In genomic region chr2:54586062-54586982, GRCh38 we compare ENCODE assay signal across 13 cellular contexts.
DNase-seq lines count a peak whose midpoint lies in the region; ATAC-seq and TF ChIP-seq lines count a peak whose summit lies in the region.
"Had no signal": no experiment of that assay in that cellular context is flagged by ENCODE, and none has a peak within 500 bp of the region (broad histone marks: within the 10 kb centered on the region; RNA-seq: fewer than 3 reads in every experiment).

No MANE protein-coding gene starts in this region.

- H2BK12ac ChIP-seq in neuronal stem cell (ENCODE audit: low read length), result no peak overlapping the region

- no peak overlapping the region for H4K8ac ChIP-seq in neuronal stem cell (ENCODE audit: low read depth, low read length)

- no peak for TF ChIP-seq CTCF in nephron (IDR thresholded peaks at IDR 0.05; ENCODE audit: unreplicated experiment in 3 of 3)

- no peaks in the 10 kb centered on the region for H3K36me3 ChIP-seq in CD4-positive, alpha-beta memory T cell (ENCODE audit: insufficient read depth, low read length)
- H3K36me3 ChIP-seq in neuronal stem cell (replicated peaks in 1 of 2; ENCODE audit: control insufficient read depth in 2 of 2, insufficient read depth in 2 of 2, low read length in 2 of 2) (no peaks in the 10 kb centered on the region), SJCRH30 (no peaks in the 10 kb centered on the region)
- H3K36me3 ChIP-seq: gastrocnemius medialis had no signal

- no peak overlapping the region for H2BK15ac ChIP-seq in neuronal stem cell (ENCODE audit: low read length)

- H2AFZ ChIP-seq in neuronal stem cell (ENCODE audit: low read length), result no peak overlapping the region

- peaks cover 2 to 7% of the 10 kb centered on the region in 2 donors for H3K36me3 Mint-ChIP-seq in CD4-positive, alpha-beta memory T cell
- no peaks in the 10 kb centered on the region for H3K36me3 Mint-ChIP-seq in nephron (ENCODE audit: low read depth)

- H3K27ac ChIP-seq in CD4-positive, alpha-beta memory T cell (ENCODE audit: low read depth, low read length), result no peak overlapping the region
- no peak overlapping the region for H3K27ac ChIP-seq in neuronal stem cell (replicated peaks; ENCODE audit: low read length)
- no peak overlapping the region for H3K27ac ChIP-seq in SJCRH30
- H3K27ac ChIP-seq: lower lobe of right lung had no signal

- H3K27ac Mint-ChIP-seq in CD4-positive, alpha-beta memory T cell, result peak overlapping the region; percentile 36 to 91 (median 81)
- peak overlapping the region in 2 of 3 experiments; percentile 61 to 63 for H3K27ac Mint-ChIP-seq in nephron

- CTCF ChIA-PET in CD4-positive, alpha-beta memory T cell (lab: Charles Lee; ENCODE audit: partially characterized antibody), result interaction anchor here (1.1 to 4.3 kb wide), 6 partner anchors 10 to 61 kb away, joined by 3 to 18 read pairs (median 6); no protein-coding TSS in a partner anchor

- H3K4me3 Mint-ChIP-seq in CD4-positive, alpha-beta memory T cell, result peak overlapping the region in 7 of 8 donors; percentile 15 to 89 (median 77)
- peak overlapping the region in 1 of 3 experiments; percentile 27 for H3K4me3 Mint-ChIP-seq in nephron

- POLR2A ChIA-PET in CD4-positive, alpha-beta memory T cell (lab: Charles Lee; ENCODE audit: partially characterized antibody), result interaction anchor here (0.8 to 4.3 kb wide), 8 partner anchors 10 to 28 kb away, joined by 3 to 41 read pairs (median 5); no protein-coding TSS in a partner anchor

- H3K79me1 ChIP-seq in neuronal stem cell (ENCODE audit: low read depth, low read length), result no peaks in the 10 kb centered on the region

- H3K4me1 Mint-ChIP-seq in CD4-positive, alpha-beta memory T cell, result peaks cover 82 to 100% (median 91%) of the 10 kb centered on the region in 4 donors
- peaks cover 73% of the 10 kb centered on the region for H3K4me1 Mint-ChIP-seq in nephron

- H3K4ac ChIP-seq in neuronal stem cell (ENCODE audit: low read length), result no peak overlapping the region

- intact Hi-C loops in CD4-positive, alpha-beta memory T cell (cut with micrococcal nuclease), result no loop called here

- H3K4me3 ChIP-seq in CD4-positive, alpha-beta memory T cell (ENCODE audit: low read length in 2 of 2), result no peak overlapping the region
- no peak overlapping the region for H3K4me3 ChIP-seq in neuronal stem cell (ENCODE audit: low read length in 2 of 2)
- H3K4me3 ChIP-seq in SJCRH30, result no peak overlapping the region
- H3K4me3 ChIP-seq: gastrocnemius medialis, lower lobe of right lung had no signal

- no peak overlapping the region for H3K9ac ChIP-seq in neuronal stem cell (ENCODE audit: low read depth, low read length, poor library complexity)

- H3K9me3 Mint-ChIP-seq in CD4-positive, alpha-beta memory T cell, result no peaks in the 10 kb centered on the region
- H3K9me3 Mint-ChIP-seq in nephron, result no peaks in the 10 kb centered on the region

- ATAC-seq in HG02798 (IDR thresholded peaks at IDR 0.05; ENCODE audit: poor library complexity, unreplicated experiment), result no peak
- ATAC-seq: gastrocnemius medialis, lower lobe of right lung had no signal

- H4K91ac ChIP-seq in neuronal stem cell (ENCODE audit: low read depth, low read length, poor library complexity), result no peak overlapping the region

- H3K27me3 ChIP-seq in CD4-positive, alpha-beta memory T cell (ENCODE audit: insufficient read depth, low read length), result no peaks in the 10 kb centered on the region
- peaks cover 0 to 2% (median 0%) of the 10 kb centered on the region in 3 experiments for H3K27me3 ChIP-seq in neuronal stem cell (ENCODE audit: control insufficient read depth in 3 of 3, insufficient read depth in 3 of 3, low read depth in 1 of 3, low read length in 3 of 3)
- no peaks in the 10 kb centered on the region for H3K27me3 ChIP-seq in SJCRH30
- H3K27me3 ChIP-seq: gastrocnemius medialis had no signal

- no peak overlapping the region for H3K14ac ChIP-seq in neuronal stem cell (ENCODE audit: low read length)

- no peak overlapping the region for H2AK5ac ChIP-seq in neuronal stem cell (ENCODE audit: low read depth, low read length)

- H3K4me1 ChIP-seq in CD4-positive, alpha-beta memory T cell (ENCODE audit: insufficient read depth, low read length), result peaks cover 99% of the 10 kb centered on the region
- H3K4me1 ChIP-seq in neuronal stem cell (ENCODE audit: control insufficient read depth in 2 of 2, insufficient read depth in 1 of 2, low read depth in 1 of 2, low read length in 2 of 2), result peaks cover 6% of the 10 kb centered on the region in 2 donors
- H3K4me1 ChIP-seq in SJCRH30, result 0 out of 2 replicates have a peak, but pooled peaks cover 4% of the 10 kb centered on the region

- no peaks in the 10 kb centered on the region for H3K27me3 Mint-ChIP-seq in CD4-positive, alpha-beta memory T cell
- no peaks in the 10 kb centered on the region for H3K27me3 Mint-ChIP-seq in nephron (ENCODE audit: low read depth)

- H3K18ac ChIP-seq in neuronal stem cell (ENCODE audit: low read length), result no peak overlapping the region

- no peak overlapping the region for H3K4me2 ChIP-seq in neuronal stem cell (ENCODE audit: insufficient read depth, low read length, poor library complexity, severe bottlenecking)

- WGBS in neuronal stem cell (ENCODE audit: extremely low coverage in 2 of 2, insufficient read length in 2 of 2, insufficient replicate concordance in 1 of 2), 2 donors, result no CpG with 5 or more reads among the region's 11 CpGs

- H3K9me3 ChIP-seq in CD4-positive, alpha-beta memory T cell (ENCODE audit: control insufficient read depth in 1 of 2, low read length in 2 of 2), result no peaks in the 10 kb centered on the region
- H3K9me3 ChIP-seq in neuronal stem cell (replicated peaks in 1 of 2; ENCODE audit: control insufficient read depth in 2 of 2, insufficient read depth in 1 of 2, low read depth in 1 of 2, low read length in 2 of 2) (no peaks in the 10 kb centered on the region), SJCRH30 (replicated peaks) (no peaks in the 10 kb centered on the region)
- H3K9me3 ChIP-seq: gastrocnemius medialis, lower lobe of right lung had no signal

- no peak for DNase-seq in CD4-positive, alpha-beta memory T cell
- DNase-seq in NCI-H226 (peak; percentile 36), dermis blood vessel endothelial cell (peak; percentile 76), neuronal stem cell (ENCODE audit: low spot score) (no peak), SJCRH30 (no peak)
- DNase-seq: DMS 273 treated with DMSO at 0.1 percent for 48 hours, gastrocnemius medialis, lower lobe of right lung, NCI-H2081, OCI-M1, right cardiac atrium had no signal

- no peak overlapping the region for H2BK5ac ChIP-seq in neuronal stem cell (ENCODE audit: low read length)

- no peak overlapping the region for H2BK120ac ChIP-seq in neuronal stem cell (ENCODE audit: low read depth, low read length)

- no peak overlapping the region for H3K23ac ChIP-seq in neuronal stem cell (ENCODE audit: low read depth, low read length, poor library complexity)

Comparison
In these comparisons a context has a peak if more than half of its experiments do, and no peak if none do; other contexts are left out.
1. DNase-seq: peak in NCI-H226 (single experiment) and dermis blood vessel endothelial cell (single experiment); none in CD4-positive, alpha-beta memory T cell (0 of 5), neuronal stem cell (single experiment) and SJCRH30 (0 of 2).